In the genomic region with DNA sequence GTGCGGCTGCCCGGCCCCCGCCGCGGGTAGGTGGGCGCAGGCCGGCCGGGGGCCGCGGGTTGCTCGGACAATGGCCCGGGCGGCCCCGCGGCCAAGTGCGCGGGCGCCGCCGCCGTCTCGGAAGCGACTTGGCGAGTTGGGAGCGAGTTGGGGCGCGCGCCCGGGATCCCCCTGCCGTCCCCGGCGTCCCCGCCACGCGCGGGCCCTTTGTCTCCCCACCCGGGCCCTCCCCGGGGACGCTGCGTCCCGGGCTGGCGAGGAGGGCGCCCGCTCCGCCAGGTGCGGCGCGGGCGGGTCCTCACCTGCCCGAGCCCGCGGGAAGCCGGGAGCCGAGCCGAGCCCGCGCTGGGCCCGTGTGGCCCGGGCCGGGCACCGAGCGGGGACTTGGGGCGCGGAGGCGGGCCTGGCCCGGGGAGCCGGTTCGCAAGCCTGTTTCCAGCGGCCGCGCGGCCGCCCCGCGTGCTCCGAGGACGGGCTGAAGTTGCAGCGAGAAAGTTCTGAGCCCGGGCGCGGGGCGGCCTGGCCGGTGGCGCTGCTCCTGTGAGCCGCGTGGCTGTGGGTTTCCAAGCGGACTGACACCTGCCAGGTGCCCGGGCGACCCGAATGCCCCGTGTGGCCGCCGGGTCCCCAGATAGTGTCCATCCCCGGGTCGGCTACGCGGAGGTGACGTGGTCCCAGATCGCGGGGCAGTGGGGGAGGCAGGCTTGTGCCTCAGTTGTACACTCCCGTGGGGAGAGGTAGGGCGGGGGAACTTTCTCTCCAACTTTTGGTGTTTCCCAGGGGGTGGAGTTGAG, we compare ENCODE assay signal across 8 cellular contexts. TPM values are rescaled to one million over a fixed set of nuclear protein-coding genes. Genes with fewer than 3 reads are reported as not detected.
DNase-seq lines count a peak whose midpoint lies in the region; ATAC-seq, FAIRE-seq and TF ChIP-seq lines count a peak whose summit lies in the region.

No MANE protein-coding gene starts in this region.

- 2% methylated on average over 45 of the region's 102 CpGs for WGBS in hepatocyte (ENCODE audit: low lambda C conversion rate, missing lambda C conversion rate)
- 1 to 2% (median 1%) methylated on average over 22 to 102 of the region's 102 CpGs for WGBS in spleen, 5 donors

- no peaks in the 10 kb centered on the region for H3K9me3 Mint-ChIP-seq in CD4-positive, CD25-positive, alpha-beta regulatory T cell
- no peaks in the 10 kb centered on the region for H3K9me3 Mint-ChIP-seq in activated naive CD4-positive, alpha-beta T cell treated with anti-CD3 and anti-CD28 coated beads, Interleukin-2, amount 50 U/mL, for 72 hours

- peak; percentile 32 to 51 for ATAC-seq in CD4-positive, CD25-positive, alpha-beta regulatory T cell (ENCODE audit: low read depth in 2 of 2)
- ATAC-seq in HG02763 (IDR thresholded peaks at IDR 0.05; ENCODE audit: unreplicated experiment) (peak; percentile 23), HG02938 (IDR thresholded peaks at IDR 0.05; ENCODE audit: unreplicated experiment) (no peak), HG03139 (IDR thresholded peaks at IDR 0.05; ENCODE audit: unreplicated experiment) (no peak)
- ATAC-seq in activated naive CD4-positive, alpha-beta T cell treated with anti-CD3 and anti-CD28 coated beads, Interleukin-2, amount 50 U/mL, for 72 hours: peak; percentile 54 to 58

- H3K4me3 Mint-ChIP-seq in CD4-positive, CD25-positive, alpha-beta regulatory T cell: peak overlapping the region; percentile 73 to 93 (median 88)

- TF ChIP-seq CTCF in hepatocyte (IDR thresholded peaks at IDR 0.05; ENCODE audit: poor library complexity): no peak
- TF ChIP-seq CTCF in spleen (IDR thresholded peaks at IDR 0.05 in 8 of 11, conservative IDR thresholded peaks at IDR 0.05 in 3 of 11): no peak

- no peaks in the 10 kb centered on the region for H3K36me3 Mint-ChIP-seq in CD4-positive, CD25-positive, alpha-beta regulatory T cell
- H3K36me3 Mint-ChIP-seq in activated naive CD4-positive, alpha-beta T cell treated with anti-CD3 and anti-CD28 coated beads, Interleukin-2, amount 50 U/mL, for 72 hours: peaks cover 0 to 5% of the 10 kb centered on the region in 2 donors

- TF ChIP-seq POLR2A in spleen (IDR thresholded peaks at IDR 0.05) (no peak), H54 (IDR thresholded peaks at IDR 0.05; ENCODE audit: low read depth, low read length) (no peak)

- no peak for FAIRE-seq in H54 (lab: Jason Lieb, UNC)

- H3K27ac Mint-ChIP-seq in CD4-positive, CD25-positive, alpha-beta regulatory T cell: peak overlapping the region in 1 of 3 donors; percentile 75
- peak overlapping the region; percentile 68 to 86 for H3K27ac Mint-ChIP-seq in activated naive CD4-positive, alpha-beta T cell treated with anti-CD3 and anti-CD28 coated beads, Interleukin-2, amount 50 U/mL, for 72 hours

- no peaks in the 10 kb centered on the region for H3K36me3 ChIP-seq in CD4-positive, CD25-positive, alpha-beta regulatory T cell (ENCODE audit: control insufficient read depth, insufficient read depth, low read length)
- H3K36me3 ChIP-seq in hepatocyte (replicated peaks; ENCODE audit: insufficient read depth, low read depth) (no peaks in the 10 kb centered on the region), spleen (no peaks in the 10 kb centered on the region)

- peaks cover 48% of the 10 kb centered on the region for H3K79me2 ChIP-seq in hepatocyte

- peak overlapping the region; percentile 26 for H3K4me3 ChIP-seq in CD4-positive, CD25-positive, alpha-beta regulatory T cell (ENCODE audit: low read depth, low read length)
- peak overlapping the region; percentile 72 for H3K4me3 ChIP-seq in hepatocyte
- peak overlapping the region; percentile 40 to 81 (median 48) for H3K4me3 ChIP-seq in spleen

- H4K20me1 ChIP-seq in hepatocyte (ENCODE audit: insufficient read depth, poor library complexity, severe bottlenecking): peaks cover 25% of the 10 kb centered on the region

- peaks cover 10% of the 10 kb centered on the region for H3K4me1 ChIP-seq in CD4-positive, CD25-positive, alpha-beta regulatory T cell (ENCODE audit: control insufficient read depth, insufficient read depth, low read length, poor library complexity, severe bottlenecking)
- H3K4me1 ChIP-seq in hepatocyte (ENCODE audit: insufficient read depth) (peaks cover 28% of the 10 kb centered on the region), spleen (peaks cover 9 to 57% (median 44%) of the 10 kb centered on the region in 6 donors)

- peaks cover 9% of the 10 kb centered on the region for H3K27me3 ChIP-seq in CD4-positive, CD25-positive, alpha-beta regulatory T cell (ENCODE audit: control insufficient read depth, insufficient read depth, low read length)
- no peaks in the 10 kb centered on the region for H3K27me3 ChIP-seq in hepatocyte
- H3K27me3 ChIP-seq in spleen (replicated peaks in 1 of 7): peaks cover 0 to 69% (median 17%) of the 10 kb centered on the region in 7 donors

- no peak overlapping the region for H2AFZ ChIP-seq in hepatocyte

- H3K4me1 Mint-ChIP-seq in CD4-positive, CD25-positive, alpha-beta regulatory T cell: peaks cover 0 to 25% (median 15%) of the 10 kb centered on the region in 4 donors

- H3K9me2 ChIP-seq in hepatocyte (replicated peaks; ENCODE audit: insufficient read depth): no peaks in the 10 kb centered on the region

- no peaks in the 10 kb centered on the region for H3K9me3 ChIP-seq in CD4-positive, CD25-positive, alpha-beta regulatory T cell (ENCODE audit: control insufficient read depth in 2 of 2, low read length in 2 of 2)
- H3K9me3 ChIP-seq in hepatocyte (ENCODE audit: low read depth) (no peaks in the 10 kb centered on the region), spleen (no peaks in the 10 kb centered on the region)

- intact Hi-C loops in spleen (cut with DNase I; ENCODE audit: low total_unique reads): no loop called here

- peak overlapping the region; percentile 78 for H3K4me2 ChIP-seq in hepatocyte

- H3K27me3 Mint-ChIP-seq in CD4-positive, CD25-positive, alpha-beta regulatory T cell: peaks cover 38% of the 10 kb centered on the region

- DNase-seq in CD4-positive, CD25-positive, alpha-beta regulatory T cell: peak in 1 of 3 donors; percentile 35
- peak in 1 of 2 donors; percentile 37 for DNase-seq in activated naive CD4-positive, alpha-beta T cell treated with anti-CD3 and anti-CD28 coated beads, Interleukin-2, amount 50 U/mL, for 72 hours (ENCODE audit: low spot score in 2 of 2)
- DNase-seq in hepatocyte (ENCODE audit: low spot score) (peak; percentile 47), spleen (no peak), H54 (ENCODE audit: insufficient read length, low spot score) (no peak)

- H3K27ac ChIP-seq in CD4-positive, CD25-positive, alpha-beta regulatory T cell (ENCODE audit: insufficient read depth, low read length, poor library complexity, severe bottlenecking): no peak overlapping the region
- H3K27ac ChIP-seq in hepatocyte: peak overlapping the region; percentile 93
- H3K27ac ChIP-seq in spleen: peak overlapping the region in 2 of 8 donors; percentile 42 to 47

RNA-seq across cellular contexts. Expression of a gene that starts 0.6 kb away (rescaled TPM):
- 1.3 TPM for total RNA-seq in CD4-positive, CD25-positive, alpha-beta regulatory T cell
- 1 to 10 TPM in 1 of 4 donors, under 1 TPM in 2, not detected in 1; 0.22 to 1.2 (median 0.40) TPM for polyA plus RNA-seq in CD4-positive, CD25-positive, alpha-beta regulatory T cell
- total RNA-seq in activated naive CD4-positive, alpha-beta T cell treated with anti-CD3 and anti-CD28 coated beads, Interleukin-2, amount 50 U/mL, for 72 hours: 10 to 100 TPM in 1 of 2 donors, 1 to 10 TPM in 1; 8.7 to 14.1 TPM
- total RNA-seq in hepatocyte: 34.4 and 43.9 TPM in 2 replicates
- 39.9 and 54.3 TPM in 2 replicates for polyA plus RNA-seq in hepatocyte
- 10 to 100 TPM; 11.6 to 21.8 (median 17.8) TPM for total RNA-seq in spleen
- 1 to 10 TPM; 3.9 to 7.2 (median 5.6) TPM for polyA plus RNA-seq in spleen

RNA-seq across cellular contexts. Expression of a gene that starts 41.2 kb away (rescaled TPM):
- total RNA-seq in CD4-positive, CD25-positive, alpha-beta regulatory T cell: 9.4 TPM
- 10 to 100 TPM in 1 of 4 donors, 1 to 10 TPM in 3; 6.6 to 11.0 (median 8.7) TPM for polyA plus RNA-seq in CD4-positive, CD25-positive, alpha-beta regulatory T cell
- total RNA-seq in activated naive CD4-positive, alpha-beta T cell treated with anti-CD3 and anti-CD28 coated beads, Interleukin-2, amount 50 U/mL, for 72 hours: 10 to 100 TPM; 31.7 to 36.5 TPM
- 42.8 and 55.6 TPM in 2 replicates for total RNA-seq in hepatocyte
- 76.2 TPM in 2 replicates for polyA plus RNA-seq in hepatocyte
- 10 to 100 TPM; 17.4 to 36.0 (median 25.9) TPM for total RNA-seq in spleen
- 10 to 100 TPM; 15.9 to 22.1 (median 17.9) TPM for polyA plus RNA-seq in spleen

Comparison
In these comparisons a context has a peak if more than half of its experiments do, and no peak if none do; other contexts are left out.
1. ATAC-seq: peak in CD4-positive, CD25-positive, alpha-beta regulatory T cell (2 of 2), HG02763 (single experiment) and activated naive CD4-positive, alpha-beta T cell treated with anti-CD3 and anti-CD28 coated beads, Interleukin-2, amount 50 U/mL, for 72 hours (2 of 2); none in HG02938 (single experiment) and HG03139 (single experiment).
2. Peak in every context shown above with its lines, with median percentiles within 50 percentile points of each other: H3K4me3 ChIP-seq.